Comparison of ENCODE assay signal across 30 cellular contexts in genomic region chr3:164080208-164080607, GRCh38.
"Had no signal": no experiment of that assay in that cellular context is flagged by ENCODE, and none has a peak within 500 bp of the region (broad histone marks: within the 10 kb centered on the region; RNA-seq: fewer than 3 reads in every experiment).

No MANE protein-coding gene starts in this region.

- H3K4me3 ChIP-seq: pancreas, psoas muscle, skin epidermis, smooth muscle cell, spleen, suprapubic skin, testis, tibial artery, transverse colon, upper lobe of right lung, uterus had no signal

- ATAC-seq: naive thymus-derived CD4-positive, alpha-beta T cell; natural killer cell; pancreas; psoas muscle; right cardiac atrium; sciatic nerve; stimulated activated memory B cell treated with anti-CD40 and anti-IgM and Interleukin-4, amounts not matched to agents 10 μg/mL and 1 μg/mL and 100 μg/mL, for 72 hours; stimulated activated naive CD8-positive, alpha-beta T cell treated with anti-CD3 and anti-CD28 coated beads, Interleukin-15, amount 100 ng/mL, for 72 hours; stimulated activated naive CD8-positive, alpha-beta T cell treated with anti-CD3 and anti-CD28 coated beads, Interleukin-15, Interleukin-2, amounts not matched to agents 100 U/mL and 50 U/mL, for 24 hours; upper lobe of right lung had no signal

- H3K27ac ChIP-seq: neutrophil, pancreas, psoas muscle, skin epidermis, spleen, suprapubic skin, testis, tibial artery, transverse colon, upper lobe of right lung, uterus had no signal

- FAIRE-seq: pancreas had no signal

- H3K9me3 ChIP-seq: neutrophil, pancreas, psoas muscle, suprapubic skin, testis, tibial artery, upper lobe of right lung, uterus had no signal

- H3K4me3 Mint-ChIP-seq: naive thymus-derived CD4-positive, alpha-beta T cell; natural killer cell; nephron; stimulated activated memory B cell treated with anti-CD40 and anti-IgM and Interleukin-4, amounts not matched to agents 10 μg/mL and 1 μg/mL and 100 μg/mL, for 72 hours; stimulated activated naive CD8-positive, alpha-beta T cell treated with anti-CD3 and anti-CD28 coated beads, Interleukin-15, amount 100 ng/mL, for 72 hours; type B pancreatic cell had no signal

- H3K27me3 Mint-ChIP-seq: naive thymus-derived CD4-positive, alpha-beta T cell; progenitor cell of endocrine pancreas; stimulated activated memory B cell treated with anti-CD40 and anti-IgM and Interleukin-4, amounts not matched to agents 10 μg/mL and 1 μg/mL and 100 μg/mL, for 72 hours; stimulated activated naive CD8-positive, alpha-beta T cell treated with anti-CD3 and anti-CD28 coated beads, Interleukin-15, amount 100 ng/mL, for 72 hours; type B pancreatic cell had no signal

- H3K27ac Mint-ChIP-seq: naive thymus-derived CD4-positive, alpha-beta T cell; natural killer cell; nephron; progenitor cell of endocrine pancreas; stimulated activated memory B cell treated with anti-CD40 and anti-IgM and Interleukin-4, amounts not matched to agents 10 μg/mL and 1 μg/mL and 100 μg/mL, for 72 hours; stimulated activated naive CD8-positive, alpha-beta T cell treated with anti-CD3 and anti-CD28 coated beads, Interleukin-15, amount 100 ng/mL, for 72 hours; type B pancreatic cell had no signal

- H3K4me1 ChIP-seq: pancreas, psoas muscle, spleen, suprapubic skin, testis, tibial artery, transverse colon, upper lobe of right lung, uterus had no signal

- DNase-seq: naive thymus-derived CD4-positive, alpha-beta T cell; natural killer cell; nucleus accumbens; pancreas; psoas muscle; right cardiac atrium; spleen; stimulated activated CD4-positive, alpha-beta T cell treated with anti-CD3 and anti-CD28 coated beads, Interleukin-12 subunit alpha, Interleukin-12 subunit beta, amount 100 ng/mL, for 4 hours; stimulated activated CD4-positive, alpha-beta T cell treated with anti-CD3 and anti-CD28 coated beads, Interleukin-1b, Interleukin-23, amount 100 ng/mL, for 48 hours; stimulated activated CD4-positive, alpha-beta T cell treated with anti-CD3 and anti-CD28 coated beads, Interleukin-4, amount 100 ng/mL, for 1 hour; stimulated activated CD4-positive, alpha-beta T cell treated with anti-CD3 and anti-CD28 coated beads, Interleukin-4, amount 100 ng/mL, for 4 hours; stimulated activated CD8-positive, alpha-beta memory T cell treated with anti-CD3 and anti-CD28 coated beads, Interleukin-4, amount 100 ng/mL, for 48 hours; stimulated activated naive CD4-positive, alpha-beta T cell; stimulated activated naive CD8-positive, alpha-beta T cell treated with anti-CD3 and anti-CD28 coated beads, Interleukin-15, amount 100 ng/mL, for 72 hours; stimulated activated naive CD8-positive, alpha-beta T cell treated with anti-CD3 and anti-CD28 coated beads, Interleukin-15, Interleukin-2, amounts not matched to agents 100 U/mL and 50 U/mL, for 24 hours; substantia nigra; testis; tibial artery; transverse colon; upper lobe of right lung; uterus had no signal

- H3K36me3 Mint-ChIP-seq: naive thymus-derived CD4-positive, alpha-beta T cell; natural killer cell; stimulated activated memory B cell treated with anti-CD40 and anti-IgM and Interleukin-4, amounts not matched to agents 10 μg/mL and 1 μg/mL and 100 μg/mL, for 72 hours; type B pancreatic cell had no signal

- H3K9me3 Mint-ChIP-seq: type B pancreatic cell had no signal

- H3K4me2 ChIP-seq: smooth muscle cell had no signal

- H3K27me3 ChIP-seq: neutrophil, pancreas, spleen, suprapubic skin, testis, tibial artery, transverse colon, upper lobe of right lung, uterus had no signal

- H3K4me1 Mint-ChIP-seq: naive thymus-derived CD4-positive, alpha-beta T cell; natural killer cell; nephron; stimulated activated memory B cell treated with anti-CD40 and anti-IgM and Interleukin-4, amounts not matched to agents 10 μg/mL and 1 μg/mL and 100 μg/mL, for 72 hours; stimulated activated naive CD8-positive, alpha-beta T cell treated with anti-CD3 and anti-CD28 coated beads, Interleukin-15, amount 100 ng/mL, for 72 hours had no signal

- H3K36me3 ChIP-seq: neutrophil, pancreas, spleen, suprapubic skin, tibial artery, transverse colon, upper lobe of right lung, uterus had no signal
